1 cellular context compared by ENCODE assay signal in genomic region chr11:66676279-66676919, GRCh38.
TF ChIP-seq lines count a peak whose summit lies in the region.

No MANE protein-coding gene starts in this region.

TF ChIP-seq in GM12878, 131 proteins besides CTCF, POLR2A, EP300 and RAD21:
- peak; percentile 88 for TF ChIP-seq MLLT1 (IDR thresholded peaks at IDR 0.05)
- no peak for TF ChIP-seq RFX5 (IDR thresholded peaks at IDR 0.05; ENCODE audit: low read depth, low read length)
- TF ChIP-seq SPI1 (IDR thresholded peaks at IDR 0.05; ENCODE audit: borderline replicate concordance, insufficient read depth, low read depth, low read length) = peak; percentile 90
- TF ChIP-seq STAT3 (IDR thresholded peaks at IDR 0.05; ENCODE audit: low read depth, low read length) = no peak
- TF ChIP-seq POU2F2 (IDR thresholded peaks at IDR 0.05; ENCODE audit: borderline replicate concordance, low read depth, low read length) = no peak
